In the genomic region with DNA sequence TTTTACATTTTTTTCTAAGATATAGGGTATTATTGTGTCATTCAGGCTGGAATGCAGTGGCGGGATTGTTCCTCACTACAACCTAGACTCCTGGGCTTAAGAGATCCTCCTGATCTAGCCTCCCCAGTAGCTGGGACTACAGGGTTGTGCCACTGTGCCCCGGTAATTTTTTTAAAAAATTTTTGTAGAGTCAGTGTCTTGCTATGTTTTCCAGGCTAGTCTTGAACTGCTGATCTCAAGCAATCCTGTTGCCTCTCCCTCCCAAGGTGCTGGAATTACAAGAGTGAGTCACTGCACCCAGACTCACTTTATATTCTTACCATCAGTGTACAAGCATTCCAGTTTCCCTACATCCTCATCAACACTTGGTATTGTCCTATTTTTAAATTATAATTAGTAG, we compare ENCODE assay signal across 9 cellular contexts.
"Had no signal": no experiment of that assay in that cellular context is flagged by ENCODE, and none has a peak within 500 bp of the region (broad histone marks: within the 10 kb centered on the region; RNA-seq: fewer than 3 reads in every experiment).

No MANE protein-coding gene starts in this region.

- H3K36me3 ChIP-seq: HAP-1 had no signal

- H3K9me3 Mint-ChIP-seq: GM23338, H9 had no signal

- DNase-seq: GM23248, GOT3, H7, H9, HCEC 1CT, HFFc6 had no signal

- H3K4me3 ChIP-seq: GM23248, GM23338, HAP-1 had no signal

- H3K9me3 ChIP-seq: HAP-1 had no signal

- H3K4me1 Mint-ChIP-seq: GM23338, H9 had no signal

- H3K4me1 ChIP-seq: HAP-1 had no signal

- H2AFZ ChIP-seq: GM23248, GM23338 had no signal

- H3K4me3 Mint-ChIP-seq: GM23338, H9, HFFc6 had no signal

- H3K27ac ChIP-seq: GM23248 had no signal

- H3K4me2 ChIP-seq: GM23338 had no signal

- H3K9ac ChIP-seq: GM23248 had no signal

- H3K27ac Mint-ChIP-seq: GM23338, H9, HFFc6 had no signal

- ATAC-seq: GM23338, HCT116 had no signal
